17 cellular contexts compared by ENCODE assay signal in genomic region chr11:15835705-15836411, GRCh38.
"Had no signal": no experiment of that assay in that cellular context is flagged by ENCODE, and none has a peak within 500 bp of the region (broad histone marks: within the 10 kb centered on the region; RNA-seq: fewer than 3 reads in every experiment).

No MANE protein-coding gene starts in this region.

- H3K4me3 ChIP-seq: breast epithelium had no signal

- H3K4me3 Mint-ChIP-seq: activated naive CD8-positive, alpha-beta T cell treated with anti-CD3 and anti-CD28 coated beads, Interleukin-2, amount 10 ng/mL, durations not matched to agents 7 days and 5 days; natural killer cell treated with Interleukin-12 subunit alpha and Interleukin-12 subunit beta and Interleukin-15 and Interleukin-18, amount 100 ng/mL, for 72 hours; T-helper 1 cell treated with Interleukin-12 subunit alpha and Interleukin-12 subunit beta and Interleukin-4 antibody, amounts not matched to agents 30 μg/mL and 1 μg/mL, for 36 hours; type B pancreatic cell; WTC11 had no signal

- H3K9me3 ChIP-seq: breast epithelium had no signal

- H3K27ac ChIP-seq: breast epithelium had no signal

- H3K36me3 ChIP-seq: breast epithelium had no signal

- ATAC-seq: left lobe of liver; natural killer cell treated with Interleukin-12 subunit alpha and Interleukin-12 subunit beta and Interleukin-15 and Interleukin-18, amount 100 ng/mL, for 72 hours; Right ventricle myocardium inferior; WTC11 had no signal

- H3K9me3 Mint-ChIP-seq: activated naive CD8-positive, alpha-beta T cell treated with anti-CD3 and anti-CD28 coated beads, Interleukin-2, amount 10 ng/mL, durations not matched to agents 7 days and 5 days; T-helper 1 cell treated with Interleukin-12 subunit alpha and Interleukin-12 subunit beta and Interleukin-4 antibody, amounts not matched to agents 30 μg/mL and 1 μg/mL, for 36 hours; type B pancreatic cell; WTC11 had no signal

- FAIRE-seq: TTC549 had no signal

- H3K27me3 ChIP-seq: breast epithelium had no signal

- H3K27ac Mint-ChIP-seq: activated naive CD8-positive, alpha-beta T cell treated with anti-CD3 and anti-CD28 coated beads, Interleukin-2, amount 10 ng/mL, durations not matched to agents 7 days and 5 days; T-helper 1 cell treated with Interleukin-12 subunit alpha and Interleukin-12 subunit beta and Interleukin-4 antibody, amounts not matched to agents 30 μg/mL and 1 μg/mL, for 36 hours; type B pancreatic cell; WTC11 had no signal

- H3K4me1 ChIP-seq: breast epithelium had no signal

- H3K36me3 Mint-ChIP-seq: activated naive CD8-positive, alpha-beta T cell treated with anti-CD3 and anti-CD28 coated beads, Interleukin-2, amount 10 ng/mL, durations not matched to agents 7 days and 5 days; natural killer cell treated with Interleukin-12 subunit alpha and Interleukin-12 subunit beta and Interleukin-15 and Interleukin-18, amount 100 ng/mL, for 72 hours; type B pancreatic cell; WTC11 had no signal

- H3K4me1 Mint-ChIP-seq: activated naive CD8-positive, alpha-beta T cell treated with anti-CD3 and anti-CD28 coated beads, Interleukin-2, amount 10 ng/mL, durations not matched to agents 7 days and 5 days had no signal

- DNase-seq: activated CD4-positive, alpha-beta T cell treated with anti-CD3 and anti-CD28 coated beads, Interleukin-2, amount 50 U/mL, for 1 hour; activated CD8-positive, alpha-beta memory T cell treated with anti-CD3 and anti-CD28 coated beads for 24 hours; activated naive CD4-positive, alpha-beta T cell; activated naive CD8-positive, alpha-beta T cell treated with anti-CD3 and anti-CD28 coated beads, Interleukin-2, amount 10 ng/mL, durations not matched to agents 7 days and 5 days; cerebellar nuclear complex; effector memory CD4-positive, alpha-beta T cell; mesenchymal stem cell; stimulated activated CD4-positive, alpha-beta T cell treated with anti-CD3 and anti-CD28 coated beads, Interleukin-4, amount 100 ng/mL, for 24 hours; stimulated activated naive CD4-positive, alpha-beta T cell had no signal
